2 cellular contexts compared by ENCODE assay signal in genomic region chr6:34483781-34484180, GRCh38. TPM values are rescaled to one million over a fixed set of nuclear protein-coding genes. Genes with fewer than 3 reads are reported as not detected.
"Had no signal": no experiment of that assay in that cellular context is flagged by ENCODE, and none has a peak within 500 bp of the region (broad histone marks: within the 10 kb centered on the region; RNA-seq: fewer than 3 reads in every experiment).

No MANE protein-coding gene starts in this region.

RNA-seq across cellular contexts. Expression of gene PACSIN1, which starts 17.9 kb away (rescaled TPM):
- total RNA-seq: activated T-helper 2 cell treated with anti-CD3 and anti-CD28 coated beads, Interferon-gamma antibody, Interleukin-2, Interleukin-4, amounts not matched to agents 10 μg/mL and 5 μg/mL and 100 μg/mL, durations not matched to agents 14 hours and 24 hours and 36 hours; SJSA1 had no signal
